ENCODE assay signal across 25 cellular contexts in the genomic region with DNA sequence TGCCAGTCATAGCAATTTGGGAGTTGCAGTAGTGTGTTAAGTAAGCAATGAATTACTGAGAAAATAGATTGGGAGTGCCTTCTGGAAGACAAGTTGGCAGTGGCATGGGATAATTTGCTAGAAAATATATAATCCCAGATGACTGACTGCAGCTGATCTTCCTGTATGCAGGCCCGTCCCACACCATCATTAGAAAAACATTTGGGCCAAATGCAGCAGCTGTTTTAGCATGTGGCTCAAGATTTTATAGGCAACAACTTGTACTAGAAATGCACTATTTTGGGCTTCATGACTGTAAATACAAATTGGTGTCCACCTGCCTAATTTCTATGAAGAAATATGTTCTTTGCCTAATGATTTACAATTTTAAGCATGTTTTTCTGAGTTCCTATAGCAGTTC. TPM values are rescaled to one million over a fixed set of nuclear protein-coding genes. Genes with fewer than 3 reads are reported as not detected.
"Had no signal": no experiment of that assay in that cellular context is flagged by ENCODE, and none has a peak within 500 bp of the region (broad histone marks: within the 10 kb centered on the region; RNA-seq: fewer than 3 reads in every experiment).

No MANE protein-coding gene starts in this region.

- H3K27ac ChIP-seq: cardiac muscle cell, dorsolateral prefrontal cortex, ovary, testis, upper lobe of right lung had no signal

- H3K27me3 Mint-ChIP-seq: stimulated activated naive CD8-positive, alpha-beta T cell treated with anti-CD3 and anti-CD28 coated beads, Interleukin-15, amount 100 ng/mL, for 72 hours had no signal

- H3K36me3 ChIP-seq: cardiac muscle cell, ovary, upper lobe of right lung had no signal

- ATAC-seq: sciatic nerve; stimulated activated naive CD8-positive, alpha-beta T cell treated with anti-CD3 and anti-CD28 coated beads, Interleukin-15, amount 100 ng/mL, for 72 hours; upper lobe of right lung had no signal

- H3K27ac Mint-ChIP-seq: activated CD4-positive, alpha-beta T cell treated with anti-CD3 and anti-CD28 coated beads, Interleukin-2, amount 10 ng/mL, durations not matched to agents 7 days and 5 days; activated T-helper 2 cell treated with anti-CD3 and anti-CD28 coated beads, Interferon-gamma antibody, Interleukin-2, Interleukin-4, amounts not matched to agents 10 μg/mL and 5 μg/mL and 100 μg/mL, durations not matched to agents 14 hours and 24 hours and 36 hours; endodermal cell; stimulated activated naive CD8-positive, alpha-beta T cell treated with anti-CD3 and anti-CD28 coated beads, Interleukin-15, amount 100 ng/mL, for 72 hours; T-helper 2 cell treated with Interferon-gamma antibody and Interleukin-4, amounts not matched to agents 5 μg/mL and 100 μg/mL, for 36 hours had no signal

- H3K9me3 ChIP-seq: ovary, testis, upper lobe of right lung had no signal

- H3K9me3 Mint-ChIP-seq: activated CD4-positive, alpha-beta T cell treated with anti-CD3 and anti-CD28 coated beads, Interleukin-2, amount 10 ng/mL, durations not matched to agents 7 days and 5 days; activated T-helper 2 cell treated with anti-CD3 and anti-CD28 coated beads, Interferon-gamma antibody, Interleukin-2, Interleukin-4, amounts not matched to agents 10 μg/mL and 5 μg/mL and 100 μg/mL, durations not matched to agents 14 hours and 24 hours and 36 hours; endodermal cell; stimulated activated naive CD8-positive, alpha-beta T cell treated with anti-CD3 and anti-CD28 coated beads, Interleukin-15, amount 100 ng/mL, for 72 hours; T-helper 2 cell treated with Interferon-gamma antibody and Interleukin-4, amounts not matched to agents 5 μg/mL and 100 μg/mL, for 36 hours had no signal

- H3K27me3 ChIP-seq: cardiac muscle cell, dorsolateral prefrontal cortex, ovary, testis, upper lobe of right lung had no signal

- DNase-seq: activated CD4-positive, alpha-beta T cell treated with anti-CD3 and anti-CD28 coated beads, Interleukin-2, amount 10 ng/mL, durations not matched to agents 7 days and 5 days; activated CD4-positive, CD25-positive, alpha-beta regulatory T cell; activated naive CD4-positive, alpha-beta T cell treated with anti-CD3 and anti-CD28 coated beads, Interleukin-2, amount 50 U/mL, for 16 hours; activated T-cell treated with anti-CD3 and anti-CD28 coated beads for 4 hours; dorsolateral prefrontal cortex; endodermal cell; erythroblast; glutamatergic neuron; hypothalamus; kidney glomerular epithelial cell; ovary; stimulated activated CD4-positive, alpha-beta T cell treated with anti-CD3 and anti-CD28 coated beads, Interleukin-1b, Interleukin-23, amount 100 ng/mL, for 48 hours; stimulated activated naive CD8-positive, alpha-beta T cell treated with anti-CD3 and anti-CD28 coated beads, Interleukin-15, amount 100 ng/mL, for 72 hours; testis; upper lobe of right lung had no signal

- H3K4me3 Mint-ChIP-seq: activated CD4-positive, alpha-beta T cell treated with anti-CD3 and anti-CD28 coated beads, Interleukin-2, amount 10 ng/mL, durations not matched to agents 7 days and 5 days; endodermal cell; stimulated activated naive CD8-positive, alpha-beta T cell treated with anti-CD3 and anti-CD28 coated beads, Interleukin-15, amount 100 ng/mL, for 72 hours; T-helper 2 cell treated with Interferon-gamma antibody and Interleukin-4, amounts not matched to agents 5 μg/mL and 100 μg/mL, for 36 hours had no signal

- H3K4me3 ChIP-seq: cardiac muscle cell, dorsolateral prefrontal cortex, ovary, testis, upper lobe of right lung had no signal

- H3K4me1 ChIP-seq: testis, upper lobe of right lung had no signal

- H3K4me1 Mint-ChIP-seq: activated CD4-positive, alpha-beta T cell treated with anti-CD3 and anti-CD28 coated beads, Interleukin-2, amount 10 ng/mL, durations not matched to agents 7 days and 5 days; endodermal cell; stimulated activated naive CD8-positive, alpha-beta T cell treated with anti-CD3 and anti-CD28 coated beads, Interleukin-15, amount 100 ng/mL, for 72 hours had no signal

RNA-seq across cellular contexts. Expression of gene TMPRSS11D, which starts 2.6 kb away (rescaled TPM):
- total RNA-seq: activated CD4-positive, alpha-beta T cell treated with anti-CD3 and anti-CD28 coated beads, Interleukin-2, amount 10 ng/mL, durations not matched to agents 7 days and 5 days; activated CD8-positive, alpha-beta memory T cell treated with anti-CD3 and anti-CD28 coated beads for 36 hours; activated T-helper 2 cell treated with anti-CD3 and anti-CD28 coated beads, Interferon-gamma antibody, Interleukin-2, Interleukin-4, amounts not matched to agents 10 μg/mL and 5 μg/mL and 100 μg/mL, durations not matched to agents 14 hours and 24 hours and 36 hours; astrocyte; cardiac muscle cell; dorsolateral prefrontal cortex; endodermal cell; fibroblast of villous mesenchyme; liver; mesenteric fat pad; ovary; pulmonary artery endothelial cell; sciatic nerve; upper lobe of right lung had no signal
